In the genomic region with DNA sequence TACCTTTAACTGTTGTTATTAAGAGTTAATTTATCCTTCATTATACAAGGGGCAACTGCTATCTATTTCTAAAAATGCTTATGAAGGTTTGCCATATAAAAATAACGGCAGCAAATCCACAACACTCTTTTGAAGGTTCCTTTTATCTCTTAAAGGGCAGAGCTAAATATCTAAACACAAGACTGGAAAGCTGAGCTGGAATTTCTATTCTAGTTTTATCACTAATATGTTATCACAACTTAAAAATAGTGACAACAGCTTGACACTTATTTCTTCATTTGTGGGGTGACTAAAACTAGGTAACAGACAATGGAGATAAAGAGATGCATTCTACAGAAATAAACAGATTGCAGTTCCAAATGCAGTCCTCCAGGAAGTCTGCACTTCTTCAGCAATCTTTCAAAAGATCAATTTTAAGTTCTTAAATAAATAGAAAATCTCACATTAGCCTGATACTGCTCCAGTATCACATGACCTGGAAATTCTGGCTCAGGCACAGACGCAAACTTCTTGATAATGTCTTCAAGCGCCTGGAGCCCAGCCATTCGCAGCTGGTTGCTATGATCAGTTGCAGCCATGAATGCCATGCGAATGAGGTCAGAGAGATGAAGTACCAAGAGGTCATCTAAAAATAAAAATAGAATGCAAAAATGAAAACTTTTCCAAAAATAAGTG, we compare ENCODE assay signal across 11 cellular contexts. TPM values are rescaled to one million over a fixed set of nuclear protein-coding genes. Genes with fewer than 3 reads are reported as not detected.
DNase-seq lines count a peak whose midpoint lies in the region; ATAC-seq, FAIRE-seq and TF ChIP-seq lines count a peak whose summit lies in the region.
"Had no signal": no experiment of that assay in that cellular context is flagged by ENCODE, and none has a peak within 500 bp of the region (broad histone marks: within the 10 kb centered on the region; RNA-seq: fewer than 3 reads in every experiment).

No MANE protein-coding gene starts in this region.

- H3K9me3 Mint-ChIP-seq in HFFc6: no peaks in the 10 kb centered on the region
- H3K9me3 Mint-ChIP-seq: activated naive CD4-positive, alpha-beta T cell treated with anti-CD3 and anti-CD28 coated beads, Interleukin-2, amount 50 U/mL, for 72 hours had no signal

- H3K4me3 ChIP-seq in lower lobe of right lung (no peak overlapping the region), tibial artery (no peak overlapping the region)
- H3K4me3 ChIP-seq: mucosa of descending colon had no signal

- no peaks in the 10 kb centered on the region for H3K27me3 ChIP-seq in lower lobe of right lung (ENCODE audit: low read depth)
- H3K27me3 ChIP-seq in tibial artery: no peaks in the 10 kb centered on the region

- intact Hi-C loops in lower lobe of right lung (cut with DNase I) (no loop called here), tibial artery (cut with DNase I; ENCODE audit: low total_unique reads) (no loop called here)

- FAIRE-seq in frontal cortex (lab: Jason Lieb, UNC): no peak

- DNase-seq in HFFc6 (peak; percentile 83), fibroblast of gingiva (ENCODE audit: low read depth) (peak; percentile 43), lower lobe of right lung (peak; percentile 67), tibial artery (peak in 1 of 2 donors; percentile 44), frontal cortex (ENCODE audit: low spot score in 2 of 2) (no peak), SIG-M5 (lab: John Stamatoyannopoulos, UW) (no peak), NCI-H187 treated with DMSO at 0.1 percent for 48 hours (lab: John Stamatoyannopoulos, UW) (no peak)

- TF ChIP-seq CTCF in HFFc6 (IDR thresholded peaks at IDR 0.05) (no peak), lower lobe of right lung (IDR thresholded peaks at IDR 0.05) (no peak), tibial artery (IDR thresholded peaks at IDR 0.05) (no peak)

- H3K4me1 ChIP-seq in lower lobe of right lung (peaks cover 7% of the 10 kb centered on the region), tibial artery (peaks cover 0 to 23% (median 12%) of the 10 kb centered on the region in 4 donors)

- H3K9me3 ChIP-seq in lower lobe of right lung (no peaks in the 10 kb centered on the region), tibial artery (no peaks in the 10 kb centered on the region)
- H3K9me3 ChIP-seq: mucosa of descending colon had no signal

- H3K36me3 ChIP-seq in lower lobe of right lung: peaks cover 81% of the 10 kb centered on the region
- H3K36me3 ChIP-seq in tibial artery: peaks cover 43 to 67% (median 46%) of the 10 kb centered on the region in 3 donors

- H3K4me1 Mint-ChIP-seq in HFFc6 (ENCODE audit: low read depth): peaks cover 19% of the 10 kb centered on the region

- 0 out of 2 replicates have a peak, but pooled peaks cover 5% of the 10 kb centered on the region for H3K36me3 Mint-ChIP-seq in HFFc6 (ENCODE audit: low read depth)

- H3K27ac ChIP-seq in lower lobe of right lung (no peak overlapping the region), tibial artery (peak overlapping the region; percentile 38 to 59)
- H3K27ac ChIP-seq: epithelial cell of prostate had no signal

- peak overlapping the region; percentile 49; the same call in 1 of the 2 replicates for H3K4me3 Mint-ChIP-seq in HFFc6

- ATAC-seq in lower lobe of right lung (peak; percentile 81 to 94), HG03469 (IDR thresholded peaks at IDR 0.05; ENCODE audit: unreplicated experiment) (no peak)
- ATAC-seq: activated naive CD4-positive, alpha-beta T cell treated with anti-CD3 and anti-CD28 coated beads, Interleukin-2, amount 50 U/mL, for 72 hours; mucosa of descending colon had no signal

- H3K27me3 Mint-ChIP-seq in HFFc6 (ENCODE audit: insufficient read depth): no peaks in the 10 kb centered on the region

- H3K27ac Mint-ChIP-seq in HFFc6: peak overlapping the region; percentile 67
- H3K27ac Mint-ChIP-seq: activated naive CD4-positive, alpha-beta T cell treated with anti-CD3 and anti-CD28 coated beads, Interleukin-2, amount 50 U/mL, for 72 hours had no signal

RNA-seq across cellular contexts. Expression of a gene that starts 54.0 kb away (rescaled TPM):
- 10 to 100 TPM; 15.4 to 22.4 (median 20.0) TPM for total RNA-seq in HFFc6 (2021; fragmentation: NEBNext Ultra II Directional; extraction: Animal tissue kit (Norgen Biotek cat#: 25700))
- total RNA-seq in lower lobe of right lung: 31.1 TPM
- 24.1 TPM for total RNA-seq in frontal cortex

Comparison
In these comparisons a context has a peak if more than half of its experiments do, and no peak if none do; other contexts are left out.
1. DNase-seq: peak in HFFc6 (single experiment), fibroblast of gingiva (single experiment) and lower lobe of right lung (single experiment); none in frontal cortex (0 of 2), SIG-M5 (single experiment) and NCI-H187 treated with DMSO at 0.1 percent for 48 hours (single experiment).